ENCODE assay signal across 8 cellular contexts in genomic region chr11:62398011-62398994, GRCh38. TPM values are rescaled to one million over a fixed set of nuclear protein-coding genes. Genes with fewer than 3 reads are reported as not detected.
A peak's percentile ranks its signal among the peaks of the same experiment; 100 is the strongest.
DNase-seq lines count a peak whose midpoint lies in the region; ATAC-seq, FAIRE-seq and TF ChIP-seq lines count a peak whose summit lies in the region.

No MANE protein-coding gene starts in this region.

- H3K27me3 ChIP-seq in adrenal gland (no peaks in the 10 kb centered on the region), keratinocyte (ENCODE audit: control insufficient read depth, extremely low read depth, insufficient read depth, low read length) (no peaks in the 10 kb centered on the region)

- H3K9me1 ChIP-seq in keratinocyte (ENCODE audit: control insufficient read depth, extremely low read depth, insufficient read depth, low read length): no peaks in the 10 kb centered on the region

- no peak overlapping the region for H3K4me2 ChIP-seq in keratinocyte (ENCODE audit: control insufficient read depth, extremely low read depth, insufficient read depth, low read depth, low read length)

- ATAC-seq in esophagus mucosa: no peak
- no peak for ATAC-seq in GM18870 (IDR thresholded peaks at IDR 0.05; ENCODE audit: unreplicated experiment)

- dilution Hi-C loops in keratinocyte (cut with MboI; ENCODE audit: extremely low pct_ligation_motif_present, low sequenced_read_pairs): no loop called here

- DNase-seq in HFFc6 (peak; percentile 64), adrenal gland (peak in 6 of 7 donors; percentile 52 to 81 (median 69)), keratinocyte (ENCODE audit: low read depth, low spot score) (no peak), C1 segment of cervical spinal cord (lab: John Stamatoyannopoulos, UW) (no peak), endothelial cell (ENCODE audit: low spot score) (no peak)

- H3K9me3 Mint-ChIP-seq in HFFc6 (no peaks in the 10 kb centered on the region), endothelial cell (ENCODE audit: unreplicated experiment) (no peaks in the 10 kb centered on the region)

- H3K27me3 Mint-ChIP-seq in HFFc6 (ENCODE audit: insufficient read depth): peaks cover 11% of the 10 kb centered on the region
- peaks cover 7% of the 10 kb centered on the region for H3K27me3 Mint-ChIP-seq in endothelial cell (ENCODE audit: unreplicated experiment)

- H3K4me1 Mint-ChIP-seq in HFFc6 (ENCODE audit: low read depth): peaks cover 51% of the 10 kb centered on the region
- H3K4me1 Mint-ChIP-seq in endothelial cell (ENCODE audit: unreplicated experiment): peaks cover 13% of the 10 kb centered on the region

- H3K4me1 ChIP-seq in adrenal gland (replicated peaks in 1 of 2) (peaks cover 0 to 41% of the 10 kb centered on the region in 2 donors), keratinocyte (ENCODE audit: control insufficient read depth, extremely low read depth, insufficient read depth, low read length) (peaks cover 8% of the 10 kb centered on the region)

- H3K27ac ChIP-seq in adrenal gland: peak overlapping the region in 2 of 5 donors; percentile 45 to 88
- no peak overlapping the region for H3K27ac ChIP-seq in keratinocyte (ENCODE audit: control insufficient read depth, insufficient read depth, low read length)
- H3K27ac ChIP-seq in temporal lobe (ENCODE audit: low read depth, low read length): peak overlapping the region; percentile 50

- H3K9ac ChIP-seq in keratinocyte (ENCODE audit: control insufficient read depth, extremely low read depth, insufficient read depth, low read length): no peak overlapping the region

- no peaks in the 10 kb centered on the region for H4K20me1 ChIP-seq in keratinocyte (ENCODE audit: control insufficient read depth, extremely low read depth, insufficient read depth, low read length)

- no peak for FAIRE-seq in keratinocyte (lab: Jason Lieb, UNC)

- H3K4me3 Mint-ChIP-seq in HFFc6 (no peak overlapping the region), endothelial cell (ENCODE audit: unreplicated experiment) (no peak overlapping the region)

- H2AFZ ChIP-seq in keratinocyte (ENCODE audit: control insufficient read depth, low read length): peak overlapping the region; percentile 12

- no peak for TF ChIP-seq POLR2A in adrenal gland (IDR thresholded peaks at IDR 0.05)

- H3K9me3 ChIP-seq in adrenal gland (replicated peaks in 1 of 3): no peaks in the 10 kb centered on the region
- H3K9me3 ChIP-seq in keratinocyte (ENCODE audit: control insufficient read depth, low read depth, low read length): no peaks in the 10 kb centered on the region

- no peaks in the 10 kb centered on the region for H3K36me3 ChIP-seq in adrenal gland (replicated peaks in 1 of 2)
- H3K36me3 ChIP-seq in keratinocyte (ENCODE audit: control insufficient read depth in 2 of 2, extremely low read depth in 1 of 2, insufficient read depth in 2 of 2, low read length in 2 of 2): no peaks in the 10 kb centered on the region

- 45 to 60% (median 52%) methylated on average over 22 of the region's 22 CpGs for WGBS in adrenal gland, 4 donors

- H3K79me2 ChIP-seq in keratinocyte (ENCODE audit: control insufficient read depth, insufficient read depth, low read length): no peaks in the 10 kb centered on the region

- H3K4me3 ChIP-seq in adrenal gland: no peak overlapping the region
- no peak overlapping the region for H3K4me3 ChIP-seq in keratinocyte (ENCODE audit: control insufficient read depth in 2 of 3, extremely low read depth in 1 of 3, insufficient read depth in 2 of 3, low read depth in 1 of 3, low read length in 3 of 3)

- TF ChIP-seq CTCF in HFFc6 (IDR thresholded peaks at IDR 0.05) (no peak), adrenal gland (IDR thresholded peaks at IDR 0.05) (no peak), keratinocyte (optimal IDR thresholded peaks at IDR 0.05 in 1 of 3, IDR thresholded peaks at IDR 0.05 in 1 of 3, conservative IDR thresholded peaks at IDR 0.05 in 1 of 3; ENCODE audit: extremely low read depth in 1 of 3, insufficient read depth in 2 of 3, low read length in 3 of 3) (no peak), endothelial cell (IDR thresholded peaks at IDR 0.05; ENCODE audit: unreplicated experiment) (no peak)

- H3K27ac Mint-ChIP-seq in HFFc6 (no peak overlapping the region), endothelial cell (ENCODE audit: unreplicated experiment) (no peak overlapping the region)

- H3K36me3 Mint-ChIP-seq in HFFc6 (ENCODE audit: low read depth) (no peaks in the 10 kb centered on the region), endothelial cell (ENCODE audit: low read depth, unreplicated experiment) (no peaks in the 10 kb centered on the region)

- intact Hi-C loops in adrenal gland (cut with DNase I): no loop called here

RNA-seq across cellular contexts. Expression of gene SCGB1A1, which starts 20.5 kb away (rescaled TPM):
- total RNA-seq in HFFc6 (2021; fragmentation: NEBNext Ultra II Directional; extraction: Animal tissue kit (Norgen Biotek cat#: 25700)): not detected
- 1 to 10 TPM in 2 of 8 donors, not detected in 6; 1.7 to 3.1 TPM for total RNA-seq in adrenal gland
- polyA plus RNA-seq in adrenal gland: 1 to 10 TPM in 1 of 3 donors, not detected in 2; 1.5 TPM
- polyA plus RNA-seq in keratinocyte: not detected in 3 replicates
- not detected for polyA plus RNA-seq in keratinocyte (2011; ENCODE audit: low read depth)
- polyA plus RNA-seq in keratinocyte (2011; cell fraction: cytosol; rRNA removed): not detected in 2 replicates
- polyA plus RNA-seq in keratinocyte (2011; cell fraction: nucleus; rRNA removed): not detected in 2 replicates
- polyA plus RNA-seq in keratinocyte (2012; ENCODE audit: low replicate concordance): not detected in 2 replicates
- polyA minus RNA-seq in keratinocyte: not detected in 3 replicates
- polyA minus RNA-seq in keratinocyte (2011; cell fraction: cytosol; rRNA and poly(A)+ RNA removed): not detected
- not detected in 2 replicates for polyA minus RNA-seq in keratinocyte (2011; cell fraction: nucleus; rRNA and poly(A)+ RNA removed)
- not detected for total RNA-seq in temporal lobe
- total RNA-seq in esophagus mucosa: 0.48 TPM
- total RNA-seq in endothelial cell (ENCODE audit: unreplicated experiment): 0.72 TPM

Comparison
In these comparisons a context has a peak if more than half of its experiments do, and no peak if none do; other contexts are left out.
1. DNase-seq: peak in HFFc6 (single experiment) and adrenal gland (6 of 7); none in keratinocyte (single experiment), C1 segment of cervical spinal cord (0 of 14) and endothelial cell (single experiment).